ENCODE assay signal across 10 cellular contexts in the genomic region with DNA sequence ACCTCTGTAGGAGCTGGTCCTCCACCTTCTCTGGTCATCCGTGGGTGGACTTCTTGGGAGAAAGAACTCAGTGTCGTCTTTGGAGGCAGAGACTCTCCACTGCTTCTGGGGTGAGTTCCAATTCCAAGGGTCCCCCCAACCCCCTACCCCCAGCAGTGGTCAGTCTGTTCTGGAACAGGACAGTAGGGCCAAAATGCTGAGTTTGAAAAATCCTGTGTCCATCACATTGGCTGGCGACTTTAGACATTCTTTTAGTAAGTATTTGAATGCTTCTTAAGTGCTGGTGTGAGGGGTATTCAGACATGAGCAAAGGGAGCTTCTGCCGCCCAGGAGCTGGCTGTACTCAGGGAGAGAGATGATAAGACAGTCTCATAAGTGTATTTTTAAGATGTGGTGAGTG. TPM values are rescaled to one million over a fixed set of nuclear protein-coding genes. Genes with fewer than 3 reads are reported as not detected.
DNase-seq lines count a peak whose midpoint lies in the region; TF ChIP-seq lines count a peak whose summit lies in the region.
"Had no signal": no experiment of that assay in that cellular context is flagged by ENCODE, and none has a peak within 500 bp of the region (broad histone marks: within the 10 kb centered on the region; RNA-seq: fewer than 3 reads in every experiment).

No MANE protein-coding gene starts in this region.

- no peak for DNase-seq in CD4-positive, alpha-beta memory T cell
- no peak for DNase-seq in NB4 (ENCODE audit: low read depth)
- DNase-seq in chondrocyte (ENCODE audit: low spot score) = no peak
- no peak for DNase-seq in osteocyte (ENCODE audit: extremely low spot score, unreplicated experiment)
- no peak for DNase-seq in HuH-7 (ENCODE audit: low spot score)
- DNase-seq in NOMO-1 (lab: John Stamatoyannopoulos, UW; ENCODE audit: unreplicated experiment in 2 of 2) = no peak
- DNase-seq in NCI-H510A treated with DMSO at 0.1 percent for 48 hours (lab: John Stamatoyannopoulos, UW) = no peak
- DNase-seq: DMS79, Peyer's patch, spleen had no signal

- CTCF ChIA-PET in CD4-positive, alpha-beta memory T cell (lab: Charles Lee; ENCODE audit: partially characterized antibody) = interaction anchor here (1.0 kb wide), 1 partner anchor 10 kb away, joined by 3 read pairs; no protein-coding TSS in a partner anchor

- H3K27me3 ChIP-seq in CD4-positive, alpha-beta memory T cell (ENCODE audit: insufficient read depth, low read length) = no peaks in the 10 kb centered on the region
- H3K27me3 ChIP-seq: Peyer's patch, spleen had no signal

- POLR2A ChIA-PET in CD4-positive, alpha-beta memory T cell (lab: Charles Lee; ENCODE audit: partially characterized antibody) = interaction anchor here (0.9 kb wide), 1 partner anchor 68 kb away, joined by 3 read pairs; no protein-coding TSS in a partner anchor

- peaks cover 21 to 47% of the 10 kb centered on the region in 2 donors for H3K36me3 Mint-ChIP-seq in CD4-positive, alpha-beta memory T cell
- H3K36me3 Mint-ChIP-seq in chondrocyte (ENCODE audit: low read depth) = peaks cover 9% of the 10 kb centered on the region
- peaks cover 17% of the 10 kb centered on the region for H3K36me3 Mint-ChIP-seq in osteocyte (ENCODE audit: unreplicated experiment)

- no peak for TF ChIP-seq POLR2A in NB4 (IDR thresholded peaks at IDR 0.05; ENCODE audit: extremely low read depth, insufficient read length)

- no peaks in the 10 kb centered on the region for H3K9me3 Mint-ChIP-seq in CD4-positive, alpha-beta memory T cell
- H3K9me3 Mint-ChIP-seq in chondrocyte (ENCODE audit: low read depth) (no peaks in the 10 kb centered on the region), osteocyte (ENCODE audit: unreplicated experiment) (no peaks in the 10 kb centered on the region)

- intact Hi-C loops in CD4-positive, alpha-beta memory T cell (cut with micrococcal nuclease) = no loop called here

- peaks cover 20% of the 10 kb centered on the region for H3K4me1 ChIP-seq in CD4-positive, alpha-beta memory T cell (ENCODE audit: insufficient read depth, low read length)

- TF ChIP-seq CTCF in NB4 (IDR thresholded peaks at IDR 0.05; ENCODE audit: low read depth, low read length) (no peak), chondrocyte (IDR thresholded peaks at IDR 0.05) (no peak), osteocyte (IDR thresholded peaks at IDR 0.05) (no peak)

- no peaks in the 10 kb centered on the region for H3K27me3 Mint-ChIP-seq in CD4-positive, alpha-beta memory T cell
- H3K27me3 Mint-ChIP-seq in chondrocyte (ENCODE audit: low read depth) (no peaks in the 10 kb centered on the region), osteocyte (ENCODE audit: unreplicated experiment) (no peaks in the 10 kb centered on the region)

- peaks cover 22% of the 10 kb centered on the region for H3K36me3 ChIP-seq in CD4-positive, alpha-beta memory T cell (ENCODE audit: insufficient read depth, low read length)

- H3K4me3 ChIP-seq in CD4-positive, alpha-beta memory T cell (ENCODE audit: low read length in 2 of 2) = no peak overlapping the region
- peak overlapping the region; percentile 17 for H3K4me3 ChIP-seq in NB4 (ENCODE audit: low read depth, low read length)

- peak overlapping the region; percentile 68 to 95 (median 89) for H3K27ac Mint-ChIP-seq in CD4-positive, alpha-beta memory T cell
- H3K27ac Mint-ChIP-seq in chondrocyte (ENCODE audit: unreplicated experiment) (no peak overlapping the region), osteocyte (ENCODE audit: unreplicated experiment) (peak overlapping the region; percentile 7)

- peak overlapping the region; percentile 56 for H3K27ac ChIP-seq in CD4-positive, alpha-beta memory T cell (ENCODE audit: low read depth, low read length)

- H3K4me1 Mint-ChIP-seq in CD4-positive, alpha-beta memory T cell = peaks cover 13 to 28% (median 24%) of the 10 kb centered on the region in 4 donors
- H3K4me1 Mint-ChIP-seq in chondrocyte (ENCODE audit: low read depth) (peaks cover 28% of the 10 kb centered on the region), osteocyte (ENCODE audit: unreplicated experiment) (peaks cover 25% of the 10 kb centered on the region)

- H3K4me3 Mint-ChIP-seq in CD4-positive, alpha-beta memory T cell = peak overlapping the region in 7 of 8 donors; percentile 84 to 90 (median 87)
- H3K4me3 Mint-ChIP-seq in chondrocyte (ENCODE audit: unreplicated experiment) = peak overlapping the region; percentile 79
- H3K4me3 Mint-ChIP-seq in osteocyte (ENCODE audit: unreplicated experiment) = peak overlapping the region; percentile 80

- H3K9me3 ChIP-seq in CD4-positive, alpha-beta memory T cell (ENCODE audit: control insufficient read depth in 1 of 2, low read length in 2 of 2) = no peaks in the 10 kb centered on the region
- H3K9me3 ChIP-seq: Peyer's patch had no signal

RNA-seq across cellular contexts. Expression of a gene that starts 1.9 kb away (rescaled TPM):
- 10 to 100 TPM; 59.4 to 62.0 TPM for total RNA-seq in CD4-positive, alpha-beta memory T cell
- 1 to 10 TPM in 1 of 2 donors, under 1 TPM in 1; 0.45 to 5.8 TPM for polyA plus RNA-seq in CD4-positive, alpha-beta memory T cell
- total RNA-seq in chondrocyte = 26.0 to 32.5 TPM (median 28.9 TPM) in 3 replicates
- 32.7 and 34.6 TPM in 2 replicates for total RNA-seq in osteocyte

RNA-seq across cellular contexts. Expression of a gene that starts 23.6 kb away (rescaled TPM):
- total RNA-seq in CD4-positive, alpha-beta memory T cell = 1 to 10 TPM; 2.0 to 2.2 TPM
- polyA plus RNA-seq in CD4-positive, alpha-beta memory T cell = 1 to 10 TPM in 1 of 2 donors, under 1 TPM in 1; 0.34 to 1.9 TPM
- total RNA-seq in chondrocyte (13.4 to 16.2 TPM (median 15.1 TPM) in 3 replicates), osteocyte (18.2 and 18.3 TPM in 2 replicates)

RNA-seq across cellular contexts. Expression of a gene that starts 49.2 kb away (rescaled TPM):
- 10 to 100 TPM; 56.6 to 62.1 TPM for total RNA-seq in CD4-positive, alpha-beta memory T cell
- 10 to 100 TPM; 25.4 to 37.5 TPM for polyA plus RNA-seq in CD4-positive, alpha-beta memory T cell
- total RNA-seq in chondrocyte (30.0 to 32.5 TPM (median 31.3 TPM) in 3 replicates), osteocyte (36.5 and 40.3 TPM in 2 replicates)
